In the genomic region with DNA sequence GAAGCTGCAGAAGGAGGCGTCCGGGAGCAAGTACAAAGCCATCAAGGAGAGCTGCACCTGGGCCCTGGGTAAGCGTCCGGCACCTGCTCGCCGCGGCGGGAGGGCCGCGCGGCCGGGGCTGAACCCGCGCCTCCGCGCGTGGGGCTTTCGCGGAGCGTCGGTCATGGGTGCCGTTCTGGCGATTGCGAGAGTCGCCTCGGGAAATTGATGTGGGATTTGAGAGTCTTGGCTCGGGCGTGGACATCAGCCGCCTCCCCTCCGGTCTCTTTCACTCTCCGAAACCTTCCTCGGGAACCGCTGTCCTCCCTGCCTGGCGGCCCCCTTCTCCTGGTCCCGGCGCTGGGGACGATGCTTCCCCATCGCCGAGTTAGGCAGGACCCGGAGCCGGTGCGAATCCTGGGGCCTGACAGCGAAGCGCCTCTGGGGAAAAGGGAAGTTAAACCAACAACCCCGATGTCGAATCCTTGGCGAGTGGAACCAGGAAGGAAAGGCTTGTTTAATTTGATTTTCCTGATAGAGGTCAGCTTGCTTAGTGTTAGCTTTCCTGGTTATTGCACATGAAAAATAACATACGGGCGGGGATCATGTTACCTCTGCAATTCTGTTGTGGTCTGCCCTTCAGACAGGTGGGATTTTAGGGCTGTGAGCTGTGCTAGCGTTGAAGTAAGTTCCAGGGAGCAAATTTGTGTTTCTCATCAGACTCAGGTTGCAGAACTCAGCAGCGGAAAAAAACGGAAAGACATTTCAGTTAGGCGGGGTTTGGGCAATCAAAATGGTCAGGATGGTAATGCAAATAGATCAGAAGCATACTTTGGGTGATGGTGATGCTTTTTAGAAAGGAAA, we compare ENCODE assay signal across 8 cellular contexts. TPM values are rescaled to one million over a fixed set of nuclear protein-coding genes. Genes with fewer than 3 reads are reported as not detected.
A peak's percentile ranks its signal among the peaks of the same experiment; 100 is the strongest.
DNase-seq lines count a peak whose midpoint lies in the region; ATAC-seq and TF ChIP-seq lines count a peak whose summit lies in the region.

No MANE protein-coding gene starts in this region.

- H3K4me1 ChIP-seq in gastroesophageal sphincter = peaks cover 0 to 17% (median 0%) of the 10 kb centered on the region in 3 donors
- H3K4me1 ChIP-seq in neutrophil (ENCODE audit: control insufficient read depth in 1 of 2, insufficient read depth in 1 of 2, low read depth in 1 of 2, low read length in 1 of 2) = peaks cover 14 to 30% of the 10 kb centered on the region in 2 experiments

- H3K9me3 Mint-ChIP-seq in CD14-positive monocyte (peaks cover 0 to 17% (median 6%) of the 10 kb centered on the region in 7 donors), activated B cell treated with CpG ODN at 0.5 μM for 24 hours (no peaks in the 10 kb centered on the region)

- H3K27ac Mint-ChIP-seq in CD14-positive monocyte (peak overlapping the region in 2 of 7 donors; percentile 14 to 48), activated B cell treated with CpG ODN at 0.5 μM for 24 hours (no peak overlapping the region)

- H3K4me1 Mint-ChIP-seq in CD14-positive monocyte (peaks cover 16% of the 10 kb centered on the region), activated B cell treated with CpG ODN at 0.5 μM for 24 hours (peaks cover 15% of the 10 kb centered on the region)

- POLR2A ChIA-PET in activated B cell treated with CpG ODN at 0.5 μM for 24 hours (lab: Charles Lee) = no interaction called here

- CTCF ChIA-PET in activated B cell treated with CpG ODN at 0.5 μM for 24 hours (lab: Charles Lee) = no interaction called here

- DNase-seq in CD14-positive monocyte (ENCODE audit: low spot score) = no peak
- peak; percentile 49 for DNase-seq in HuH-7 (ENCODE audit: low spot score)
- no peak for DNase-seq in activated B cell treated with CpG ODN at 0.5 μM for 24 hours
- DNase-seq in activated effector memory CD4-positive, alpha-beta T cell treated with anti-CD3 and anti-CD28 coated beads, Interleukin-2, amount 50 U/mL, for 16 hours = no peak
- no peak for DNase-seq in activated gamma-delta T cell (lab: John Stamatoyannopoulos, UW)

- no peaks in the 10 kb centered on the region for H3K36me3 ChIP-seq in gastroesophageal sphincter
- no peaks in the 10 kb centered on the region for H3K36me3 ChIP-seq in neutrophil

- H3K9me3 ChIP-seq in gastroesophageal sphincter (no peaks in the 10 kb centered on the region), neutrophil (no peaks in the 10 kb centered on the region)

- H3K27me3 ChIP-seq in gastroesophageal sphincter = peaks cover 49% of the 10 kb centered on the region
- H3K27me3 ChIP-seq in neutrophil = peaks cover 98% of the 10 kb centered on the region

- peak overlapping the region; percentile 78 to 94 for H3K4me3 Mint-ChIP-seq in CD14-positive monocyte
- peak overlapping the region; percentile 74 for H3K4me3 Mint-ChIP-seq in activated B cell treated with CpG ODN at 0.5 μM for 24 hours

- H3K4me3 ChIP-seq in gastroesophageal sphincter (peak overlapping the region; percentile 11 to 65), neutrophil (ENCODE audit: low read depth in 1 of 2, low read length in 1 of 2) (peak overlapping the region; percentile 39 to 57)

- intact Hi-C loops in CD14-positive monocyte (cut with micrococcal nuclease) (no loop called here), activated B cell treated with CpG ODN at 0.5 μM for 24 hours (cut with micrococcal nuclease) (loop anchor here (1.0 to 5.0 kb wide), 2 partner anchors 242 to 610 kb away; a partner anchor contains a TSS)

- peak; percentile 50 for ATAC-seq in GM19455 (IDR thresholded peaks at IDR 0.05; ENCODE audit: unreplicated experiment)
- ATAC-seq in activated B cell treated with CpG ODN at 0.5 μM for 24 hours (ENCODE audit: low read depth) = peak; percentile 25
- ATAC-seq in gastroesophageal sphincter = peak; percentile 30

- H3K36me3 Mint-ChIP-seq in CD14-positive monocyte (peaks cover 3 to 14% of the 10 kb centered on the region in 2 donors), activated B cell treated with CpG ODN at 0.5 μM for 24 hours (ENCODE audit: low read depth) (no peaks in the 10 kb centered on the region)

- TF ChIP-seq EP300 in gastroesophageal sphincter (IDR thresholded peaks at IDR 0.05) = no peak

- TF ChIP-seq CTCF in CD14-positive monocyte (IDR thresholded peaks at IDR 0.05) = no peak
- TF ChIP-seq CTCF in activated B cell treated with CpG ODN at 0.5 μM for 24 hours (IDR thresholded peaks at IDR 0.05) = no peak
- TF ChIP-seq CTCF in gastroesophageal sphincter (IDR thresholded peaks at IDR 0.05) = no peak
- TF ChIP-seq CTCF in neutrophil (IDR thresholded peaks at IDR 0.05) = no peak

- H3K27ac ChIP-seq in gastroesophageal sphincter = peak overlapping the region in 1 of 4 donors; percentile 70
- no peak overlapping the region for H3K27ac ChIP-seq in neutrophil

- H3K27me3 Mint-ChIP-seq in CD14-positive monocyte (ENCODE audit: low read depth in 3 of 3) (peaks cover 59 to 72% (median 62%) of the 10 kb centered on the region in 3 donors), activated B cell treated with CpG ODN at 0.5 μM for 24 hours (peaks cover 43% of the 10 kb centered on the region)

- no peak for TF ChIP-seq POLR2A in gastroesophageal sphincter (IDR thresholded peaks at IDR 0.05)

- 49 to 56% methylated on average over 4 to 5 of the region's 53 CpGs for WGBS in gastroesophageal sphincter (ENCODE audit: low coverage in 1 of 2), 2 donors

RNA-seq across cellular contexts. Expression of a gene that starts 0.6 kb away (rescaled TPM):
- not detected for polyA plus RNA-seq in CD14-positive monocyte
- total RNA-seq in activated B cell treated with CpG ODN at 0.5 μM for 24 hours (0.02 TPM in 2 replicates), gastroesophageal sphincter (1 to 10 TPM in 3 of 4 donors, under 1 TPM in 1; 0.47 to 4.2 (median 1.8) TPM)

RNA-seq across cellular contexts. Expression of a gene that starts 55.1 kb away (rescaled TPM):
- not detected for polyA plus RNA-seq in CD14-positive monocyte
- total RNA-seq in activated B cell treated with CpG ODN at 0.5 μM for 24 hours (0.18 and 0.20 TPM in 2 replicates), gastroesophageal sphincter (100 to 1,000 TPM in 1 of 4 donors, 10 to 100 TPM in 3; 20.7 to 155 (median 60.6) TPM)

RNA-seq across cellular contexts. Expression of a gene that starts 56.0 kb away (rescaled TPM):
- polyA plus RNA-seq in CD14-positive monocyte = not detected
- not detected in 2 replicates for total RNA-seq in activated B cell treated with CpG ODN at 0.5 μM for 24 hours
- not detected for total RNA-seq in gastroesophageal sphincter

Comparison
In these comparisons a context has a peak if more than half of its experiments do, and no peak if none do; other contexts are left out.
1. RNA of a gene that starts 55.1 kb away (total RNA-seq): 20.7 to 155 TPM in gastroesophageal sphincter; 0.18 to 0.20 TPM in activated B cell treated with CpG ODN at 0.5 μM for 24 hours; every median in the first group is over 10 times any median in the second.
2. Peak in every context shown above with its lines, with median percentiles within 50 percentile points of each other: ATAC-seq.